Comparison of ENCODE assay signal across 8 cellular contexts in genomic region chr9:121651295-121652036, GRCh38. TPM values are rescaled to one million over a fixed set of nuclear protein-coding genes. Genes with fewer than 3 reads are reported as not detected.
DNase-seq lines count a peak whose midpoint lies in the region; ATAC-seq, FAIRE-seq and TF ChIP-seq lines count a peak whose summit lies in the region.

TSS of gene DAB2IP (plus strand) at chr9:121651634. CDS start at chr9:121651776, 142 bp downstream.

- peaks cover 8% of the 10 kb centered on the region for H3K27me3 ChIP-seq in HUES48 (ENCODE audit: control insufficient read depth, insufficient read depth, low read length)
- peaks cover 36% of the 10 kb centered on the region for H3K27me3 ChIP-seq in effector memory CD4-positive, alpha-beta T cell (replicated peaks; ENCODE audit: control insufficient read depth, insufficient read depth, low read length, poor library complexity, severe bottlenecking)

- H3K9me3 ChIP-seq in HUES48 (ENCODE audit: control insufficient read depth, insufficient read depth, low read length), result no peaks in the 10 kb centered on the region
- H3K9me3 ChIP-seq in effector memory CD4-positive, alpha-beta T cell (ENCODE audit: control insufficient read depth, low read length), result no peaks in the 10 kb centered on the region

- H3K36me3 ChIP-seq in HUES48 (ENCODE audit: control insufficient read depth, insufficient read depth, low read length), result no peaks in the 10 kb centered on the region
- H3K36me3 ChIP-seq in effector memory CD4-positive, alpha-beta T cell (ENCODE audit: control insufficient read depth, insufficient read depth, low read length), result no peaks in the 10 kb centered on the region

- H3K27ac ChIP-seq in HUES48 (ENCODE audit: low read depth, low read length), result peak within 1 kb of the TSS; percentile 43
- no peak within 1 kb of the TSS for H3K27ac ChIP-seq in effector memory CD4-positive, alpha-beta T cell (ENCODE audit: insufficient read depth, low read length, poor library complexity, severe bottlenecking)

- H3K4me3 ChIP-seq in HUES48 (ENCODE audit: low read depth, low read length) (peak within 1 kb of the TSS; percentile 70), WI38 (ENCODE audit: low read depth, low read length) (peak within 1 kb of the TSS; percentile 53)
- H3K4me3 ChIP-seq in effector memory CD4-positive, alpha-beta T cell (ENCODE audit: insufficient read depth, low read depth, low read length, poor library complexity, severe bottlenecking), result no peak within 1 kb of the TSS

- CTCF ChIA-PET in activated CD8-positive, alpha-beta memory T cell treated with anti-CD3 and anti-CD28 coated beads, Interleukin-2, amount 10 ng/mL, durations not matched to agents 7 days and 5 days (lab: Charles Lee), result no interaction called here

- H3K27ac Mint-ChIP-seq in nephron progenitor cell, result peak within 1 kb of the TSS; percentile 94
- H3K27ac Mint-ChIP-seq in activated CD8-positive, alpha-beta memory T cell treated with anti-CD3 and anti-CD28 coated beads, Interleukin-2, amount 10 ng/mL, durations not matched to agents 7 days and 5 days, result no peak within 1 kb of the TSS

- FAIRE-seq in frontal cortex (lab: Jason Lieb, UNC), result no peak

- peak within 1 kb of the TSS; percentile 88 for H3K4me3 Mint-ChIP-seq in nephron progenitor cell
- no peak within 1 kb of the TSS for H3K4me3 Mint-ChIP-seq in activated CD8-positive, alpha-beta memory T cell treated with anti-CD3 and anti-CD28 coated beads, Interleukin-2, amount 10 ng/mL, durations not matched to agents 7 days and 5 days

- no peaks in the 10 kb centered on the region for H3K27me3 Mint-ChIP-seq in nephron progenitor cell (ENCODE audit: low read depth, poor library complexity)
- H3K27me3 Mint-ChIP-seq in activated CD8-positive, alpha-beta memory T cell treated with anti-CD3 and anti-CD28 coated beads, Interleukin-2, amount 10 ng/mL, durations not matched to agents 7 days and 5 days, result peaks cover 65% of the 10 kb centered on the region

- H3K4me1 Mint-ChIP-seq in nephron progenitor cell, result peaks cover 87% of the 10 kb centered on the region
- peaks cover 5% of the 10 kb centered on the region for H3K4me1 Mint-ChIP-seq in activated CD8-positive, alpha-beta memory T cell treated with anti-CD3 and anti-CD28 coated beads, Interleukin-2, amount 10 ng/mL, durations not matched to agents 7 days and 5 days

- 0 out of 2 replicates have a peak within 1 kb of the TSS, but pooled peaks have one; percentile 16 for H3K9ac ChIP-seq in HUES48 (ENCODE audit: low read depth, low read length)

- TF ChIP-seq CTCF in WI38 (IDR thresholded peaks at IDR 0.05; ENCODE audit: low read depth, low read length) (no peak), nephron progenitor cell (IDR thresholded peaks at IDR 0.05) (no peak)

- H3K36me3 Mint-ChIP-seq in nephron progenitor cell (ENCODE audit: low read depth), result peaks cover 3% of the 10 kb centered on the region
- no peaks in the 10 kb centered on the region for H3K36me3 Mint-ChIP-seq in activated CD8-positive, alpha-beta memory T cell treated with anti-CD3 and anti-CD28 coated beads, Interleukin-2, amount 10 ng/mL, durations not matched to agents 7 days and 5 days

- ATAC-seq in activated CD8-positive, alpha-beta memory T cell treated with anti-CD3 and anti-CD28 coated beads, Interleukin-2, amount 10 ng/mL, durations not matched to agents 7 days and 5 days, result no peak
- ATAC-seq in HG03354 (IDR thresholded peaks at IDR 0.05; ENCODE audit: poor library complexity, severe bottlenecking, unreplicated experiment), result no peak

- H3K4me1 ChIP-seq in HUES48 (ENCODE audit: control insufficient read depth, insufficient read depth, low read length), result peaks cover 30% of the 10 kb centered on the region
- peaks cover 11% of the 10 kb centered on the region for H3K4me1 ChIP-seq in effector memory CD4-positive, alpha-beta T cell (ENCODE audit: control insufficient read depth, insufficient read depth, low read length, poor library complexity, severe bottlenecking)

- DNase-seq in AG08396 (ENCODE audit: low spot score) (peak; percentile 65), frontal cortex (ENCODE audit: low spot score in 2 of 2) (peak; percentile 76 to 81), nephron progenitor cell (peak; percentile 87)
- no peak for DNase-seq in effector memory CD4-positive, alpha-beta T cell
- DNase-seq in activated CD8-positive, alpha-beta memory T cell treated with anti-CD3 and anti-CD28 coated beads, Interleukin-2, amount 10 ng/mL, durations not matched to agents 7 days and 5 days, result no peak

- H3K9me3 Mint-ChIP-seq in nephron progenitor cell, result no peaks in the 10 kb centered on the region
- no peaks in the 10 kb centered on the region for H3K9me3 Mint-ChIP-seq in activated CD8-positive, alpha-beta memory T cell treated with anti-CD3 and anti-CD28 coated beads, Interleukin-2, amount 10 ng/mL, durations not matched to agents 7 days and 5 days (ENCODE audit: low read depth)

RNA-seq across cellular contexts. Expression of gene DAB2IP, which starts in this region (rescaled TPM):
- 12.6 TPM for total RNA-seq in frontal cortex
- under 1 TPM; 0.07 to 0.18 TPM for total RNA-seq in activated CD8-positive, alpha-beta memory T cell treated with anti-CD3 and anti-CD28 coated beads, Interleukin-2, amount 10 ng/mL, durations not matched to agents 7 days and 5 days

Comparison
In these comparisons a context has a peak if more than half of its experiments do, and no peak if none do; other contexts are left out.
1. RNA of gene DAB2IP (total RNA-seq): 12.6 TPM in frontal cortex (single experiment); 0.07 to 0.18 TPM in activated CD8-positive, alpha-beta memory T cell treated with anti-CD3 and anti-CD28 coated beads, Interleukin-2, amount 10 ng/mL, durations not matched to agents 7 days and 5 days; every median in the first group is over 10 times any median in the second.
2. DNase-seq: peak in AG08396 (single experiment), frontal cortex (2 of 2) and nephron progenitor cell (single experiment); none in effector memory CD4-positive, alpha-beta T cell (0 of 3) and activated CD8-positive, alpha-beta memory T cell treated with anti-CD3 and anti-CD28 coated beads, Interleukin-2, amount 10 ng/mL, durations not matched to agents 7 days and 5 days (single experiment).